In genomic region chr1:74771913-74772515, GRCh38 we compare ENCODE assay signal across 9 cellular contexts. TPM values are rescaled to one million over a fixed set of nuclear protein-coding genes. Genes with fewer than 3 reads are reported as not detected.
DNase-seq lines count a peak whose midpoint lies in the region; ATAC-seq and TF ChIP-seq lines count a peak whose summit lies in the region.
"Had no signal": no experiment of that assay in that cellular context is flagged by ENCODE, and none has a peak within 500 bp of the region (broad histone marks: within the 10 kb centered on the region; RNA-seq: fewer than 3 reads in every experiment).

No MANE protein-coding gene starts in this region.

- no peaks in the 10 kb centered on the region for H3K27me3 ChIP-seq in cardiac muscle cell
- H3K27me3 ChIP-seq in right cardiac atrium (ENCODE audit: control insufficient read depth, insufficient read depth) = no peaks in the 10 kb centered on the region
- H3K27me3 ChIP-seq in HAP-1 (ENCODE audit: low read depth) = peaks cover 32% of the 10 kb centered on the region
- no peaks in the 10 kb centered on the region for H3K27me3 ChIP-seq in fibroblast of lung (ENCODE audit: control insufficient read depth, insufficient read depth, low read length)
- H3K27me3 ChIP-seq in prostate gland (replicated peaks; ENCODE audit: insufficient read depth) = no peaks in the 10 kb centered on the region

- H3K4me3 ChIP-seq in cardiac muscle cell (no peak overlapping the region), right cardiac atrium (ENCODE audit: low read length) (no peak overlapping the region), HAP-1 (no peak overlapping the region), SK-N-MC (no peak overlapping the region), fibroblast of lung (replicated peaks in 1 of 4; ENCODE audit: control extremely low read depth in 1 of 4, insufficient read depth in 1 of 4, low read depth in 3 of 4, low read length in 4 of 4) (no peak overlapping the region), prostate gland (no peak overlapping the region)

- in situ Hi-C loops in HAP-1 (cut with MboI; ENCODE audit: low sequenced_read_pairs) = loop anchor here (10.0 kb wide), 1 partner anchor 433 kb away; no protein-coding TSS in a partner anchor

- peak overlapping the region; percentile 25 for H3K4me2 ChIP-seq in fibroblast of lung (ENCODE audit: extremely low read depth, insufficient read depth, low read length)

- H3K9ac ChIP-seq in SK-N-MC (ENCODE audit: insufficient read length) (no peak overlapping the region), fibroblast of lung (ENCODE audit: insufficient read depth, low read length) (no peak overlapping the region)

- peak; percentile 65 to 70 for DNase-seq in cardiac muscle cell (ENCODE audit: low read depth in 1 of 2, low spot score in 1 of 2)
- no peak for DNase-seq in right cardiac atrium
- peak; percentile 36 to 44 for DNase-seq in HAP-1 (ENCODE audit: low spot score in 2 of 2)
- peak; percentile 73 for DNase-seq in NAMALWA (ENCODE audit: low spot score)
- DNase-seq in SK-N-MC (ENCODE audit: low read depth, low spot score) = peak; percentile 42
- DNase-seq in fibroblast of lung (ENCODE audit: low read depth in 2 of 2) = peak; percentile 30 to 66
- peak; percentile 7 for DNase-seq in prostate gland (ENCODE audit: low spot score)
- DNase-seq in cerebellar nuclear complex (lab: John Stamatoyannopoulos, UW) = no peak

- no peak overlapping the region for H3K27ac ChIP-seq in cardiac muscle cell
- no peak overlapping the region for H3K27ac ChIP-seq in right cardiac atrium (ENCODE audit: low read length)
- no peak overlapping the region for H3K27ac ChIP-seq in SK-N-MC
- no peak overlapping the region for H3K27ac ChIP-seq in fibroblast of lung (ENCODE audit: insufficient read depth, low read length)
- no peak overlapping the region for H3K27ac ChIP-seq in prostate gland
- H3K27ac ChIP-seq: epithelial cell of prostate had no signal

- peaks cover 13% of the 10 kb centered on the region for H3K4me1 ChIP-seq in cardiac muscle cell (ENCODE audit: low read depth)
- no peaks in the 10 kb centered on the region for H3K4me1 ChIP-seq in right cardiac atrium (ENCODE audit: control insufficient read depth, insufficient read depth, low read length)
- H3K4me1 ChIP-seq in HAP-1 = no peaks in the 10 kb centered on the region
- H3K4me1 ChIP-seq in fibroblast of lung (ENCODE audit: control insufficient read depth, extremely low read depth, insufficient read depth, low read length) = no peaks in the 10 kb centered on the region
- no peaks in the 10 kb centered on the region for H3K4me1 ChIP-seq in prostate gland (replicated peaks)

- no peaks in the 10 kb centered on the region for H3K9me3 ChIP-seq in cardiac muscle cell (ENCODE audit: low read depth)
- H3K9me3 ChIP-seq in right cardiac atrium (ENCODE audit: control insufficient read depth, low read length) = no peaks in the 10 kb centered on the region
- H3K9me3 ChIP-seq in HAP-1 = no peaks in the 10 kb centered on the region
- no peaks in the 10 kb centered on the region for H3K9me3 ChIP-seq in SK-N-MC (ENCODE audit: low read depth, low read length)
- no peaks in the 10 kb centered on the region for H3K9me3 ChIP-seq in fibroblast of lung (ENCODE audit: control insufficient read depth, insufficient read depth, low read depth, low read length)
- H3K9me3 ChIP-seq in prostate gland = no peaks in the 10 kb centered on the region

- TF ChIP-seq CTCF in cardiac muscle cell (IDR thresholded peaks at IDR 0.05; ENCODE audit: low read depth, low read length) (peak; percentile 66), fibroblast of lung (conservative IDR thresholded peaks at IDR 0.05 in 1 of 2, IDR thresholded peaks at IDR 0.05 in 1 of 2; ENCODE audit: low read depth in 1 of 2, low read length in 2 of 2) (peak; percentile 71 to 76), prostate gland (IDR thresholded peaks at IDR 0.05) (peak in 3 of 4 experiments; percentile 50 to 54 (median 51))

- WGBS in right cardiac atrium = 25% methylated on average over 7 of the region's 7 CpGs
- 26% methylated on average over 7 of the region's 7 CpGs for WGBS in prostate gland

- H3K36me3 ChIP-seq in cardiac muscle cell (no peaks in the 10 kb centered on the region), HAP-1 (replicated peaks) (no peaks in the 10 kb centered on the region; the same call in 1 of the 2 replicates), SK-N-MC (ENCODE audit: insufficient read depth, low read length) (no peaks in the 10 kb centered on the region), fibroblast of lung (ENCODE audit: control insufficient read depth, insufficient read depth, low read length) (no peaks in the 10 kb centered on the region), prostate gland (no peaks in the 10 kb centered on the region)

- no peak overlapping the region for H2AFZ ChIP-seq in fibroblast of lung (ENCODE audit: low read length)

- no peak for TF ChIP-seq POLR2A in prostate gland (IDR thresholded peaks at IDR 0.05)

- ATAC-seq in right cardiac atrium = no peak

- no peaks in the 10 kb centered on the region for H4K20me1 ChIP-seq in fibroblast of lung (ENCODE audit: control insufficient read depth, extremely low read depth, insufficient read depth, low read length)

- H3K79me2 ChIP-seq in fibroblast of lung (ENCODE audit: control insufficient read depth, insufficient read depth, low read length) = no peaks in the 10 kb centered on the region

- intact Hi-C loops in right cardiac atrium (cut with DNase I) (loop anchor here (2.0 to 10.0 kb wide), 3 partner anchors 431 to 435 kb away; no protein-coding TSS in a partner anchor), prostate gland (cut with DNase I) (loop anchor here (5.0 kb wide), 1 partner anchor 435 kb away; no protein-coding TSS in a partner anchor)

RNA-seq across cellular contexts. Expression of gene TYW3, which starts 39.1 kb away (rescaled TPM):
- total RNA-seq in cardiac muscle cell = 8.5 and 10.9 TPM in 2 replicates
- 22.0 and 22.9 TPM in 2 replicates for polyA plus RNA-seq in cardiac muscle cell
- total RNA-seq in right cardiac atrium = 10 to 100 TPM; 22.3 to 25.1 (median 24.0) TPM
- 18.7 TPM for polyA plus RNA-seq in right cardiac atrium
- total RNA-seq in fibroblast of lung = 15.9 and 16.8 TPM in 2 replicates
- polyA plus RNA-seq in fibroblast of lung = 22.6 and 23.7 TPM in 2 replicates
- polyA plus RNA-seq in fibroblast of lung (2012) = 17.3 and 18.0 TPM in 2 replicates
- 2.4 and 13.2 TPM in 2 replicates for polyA minus RNA-seq in fibroblast of lung (ENCODE audit: low replicate concordance)
- 10 to 100 TPM; 15.8 to 16.1 TPM for total RNA-seq in prostate gland

RNA-seq across cellular contexts. Expression of gene CRYZ, which starts 39.2 kb away (rescaled TPM):
- total RNA-seq in cardiac muscle cell (50.1 and 62.2 TPM in 2 replicates), right cardiac atrium (10 to 100 TPM; 26.6 to 51.1 (median 40.0) TPM), fibroblast of lung (36.0 and 50.2 TPM in 2 replicates), prostate gland (10 to 100 TPM; 21.2 to 41.9 TPM)
- polyA plus RNA-seq in cardiac muscle cell (99.8 and 101 TPM in 2 replicates), right cardiac atrium (22.2 TPM), fibroblast of lung (79.3 and 85.9 TPM in 2 replicates)
- polyA plus RNA-seq in fibroblast of lung (2012) = 33.1 and 38.6 TPM in 2 replicates
- polyA minus RNA-seq in fibroblast of lung (ENCODE audit: low replicate concordance) = 9.3 and 10.7 TPM in 2 replicates

Comparison
In these comparisons a context has a peak if more than half of its experiments do, and no peak if none do; other contexts are left out.
1. DNase-seq: peak in cardiac muscle cell (2 of 2), HAP-1 (2 of 2), NAMALWA (single experiment), SK-N-MC (single experiment), fibroblast of lung (2 of 2) and prostate gland (single experiment); none in right cardiac atrium (0 of 3) and cerebellar nuclear complex (0 of 2).
2. Peak in every context shown above with its lines, with median percentiles within 50 percentile points of each other: CTCF ChIP-seq.